Comparison of ENCODE assay signal across 14 cellular contexts in genomic region chr6:17839526-17839925, GRCh38.
A peak's percentile ranks its signal among the peaks of the same experiment; 100 is the strongest.
DNase-seq lines count a peak whose midpoint lies in the region; ATAC-seq and TF ChIP-seq lines count a peak whose summit lies in the region.
"Had no signal": no experiment of that assay in that cellular context is flagged by ENCODE, and none has a peak within 500 bp of the region (broad histone marks: within the 10 kb centered on the region; RNA-seq: fewer than 3 reads in every experiment).

No MANE protein-coding gene starts in this region.

- no peaks in the 10 kb centered on the region for H3K9me3 ChIP-seq in heart right ventricle

- H3K36me3 Mint-ChIP-seq in GM23338 (ENCODE audit: low read depth) = peaks cover 14% of the 10 kb centered on the region
- no peaks in the 10 kb centered on the region for H3K36me3 Mint-ChIP-seq in glutamatergic neuron (ENCODE audit: unreplicated experiment)
- H3K36me3 Mint-ChIP-seq: CD8-positive, alpha-beta T cell had no signal

- H3F3A ChIP-seq in GM23338 (replicated peaks; ENCODE audit: low read depth) = 0 out of 2 replicates have a peak, but pooled peaks cover 3% of the 10 kb centered on the region

- H3K4me3 Mint-ChIP-seq in GM23338 = no peak overlapping the region
- no peak overlapping the region for H3K4me3 Mint-ChIP-seq in glutamatergic neuron (ENCODE audit: unreplicated experiment)
- H3K4me3 Mint-ChIP-seq: CD14-positive monocyte; CD8-positive, alpha-beta T cell had no signal

- H2AFZ ChIP-seq in GM23338 = no peak overlapping the region

- no peak overlapping the region for H3K27ac Mint-ChIP-seq in GM23338
- peak overlapping the region; percentile 3 for H3K27ac Mint-ChIP-seq in glutamatergic neuron (ENCODE audit: unreplicated experiment)
- H3K27ac Mint-ChIP-seq: CD8-positive, alpha-beta T cell had no signal

- no peak for TF ChIP-seq CTCF in GM23338 (conservative IDR thresholded peaks at IDR 0.05; ENCODE audit: low read depth in 2 of 2)
- TF ChIP-seq CTCF in glutamatergic neuron (IDR thresholded peaks at IDR 0.05; ENCODE audit: partially characterized antibody, unreplicated experiment) = no peak
- TF ChIP-seq CTCF in heart right ventricle (IDR thresholded peaks at IDR 0.05) = no peak

- H3K4me2 ChIP-seq in GM23338 = no peak overlapping the region

- no peaks in the 10 kb centered on the region; the same call in 1 of the 2 replicates for H4K20me1 ChIP-seq in GM23338 (replicated peaks; ENCODE audit: insufficient read depth)

- H3K27me3 ChIP-seq in GM23338 (ENCODE audit: insufficient read depth) (no peaks in the 10 kb centered on the region), heart right ventricle (no peaks in the 10 kb centered on the region)

- peaks cover 14% of the 10 kb centered on the region; the same call in 1 of the 2 replicates for H3K4me1 ChIP-seq in GM23338 (ENCODE audit: insufficient read depth)
- H3K4me1 ChIP-seq in heart right ventricle = peaks cover 0 to 4% (median 0%) of the 10 kb centered on the region in 9 donors

- H3K36me3 ChIP-seq in GM23338 (ENCODE audit: insufficient read depth) = 0 out of 2 replicates have a peak, but pooled peaks cover 7% of the 10 kb centered on the region
- peaks cover 0 to 89% (median 29%) of the 10 kb centered on the region in 9 donors for H3K36me3 ChIP-seq in heart right ventricle

- no peaks in the 10 kb centered on the region for H3K9me2 ChIP-seq in GM23338 (ENCODE audit: insufficient read depth)

- 0 out of 2 replicates have a peak overlapping the region, but pooled peaks have one; percentile 69 for H3K27ac ChIP-seq in GM23338 (ENCODE audit: low read depth)
- no peak overlapping the region for H3K27ac ChIP-seq in heart right ventricle
- H3K27ac ChIP-seq: 22Rv1 had no signal

- H3K27me3 Mint-ChIP-seq in GM23338 (ENCODE audit: insufficient read depth, low read depth, poor library complexity) (peaks cover 7% of the 10 kb centered on the region), glutamatergic neuron (ENCODE audit: unreplicated experiment) (no peaks in the 10 kb centered on the region)

- no peaks in the 10 kb centered on the region; the same call in 1 of the 2 replicates for H3K79me2 ChIP-seq in GM23338 (replicated peaks; ENCODE audit: insufficient read depth)

- ATAC-seq in GM23338 = no peak
- no peak for ATAC-seq in heart right ventricle
- ATAC-seq: CD8-positive, alpha-beta T cell had no signal

- H3K9me3 Mint-ChIP-seq in GM23338 (no peaks in the 10 kb centered on the region), glutamatergic neuron (ENCODE audit: unreplicated experiment) (no peaks in the 10 kb centered on the region)
- H3K9me3 Mint-ChIP-seq: CD8-positive, alpha-beta T cell had no signal

- DNase-seq in GM23338 (ENCODE audit: low spot score) = no peak
- peak; percentile 68 for DNase-seq in SK-N-DZ (ENCODE audit: low spot score)
- peak; percentile 22 for DNase-seq in glutamatergic neuron
- peak; percentile 48 for DNase-seq in pons (ENCODE audit: low spot score)
- no peak for DNase-seq in heart right ventricle
- DNase-seq in GM19240 (ENCODE audit: insufficient read length, low spot score) = no peak
- no peak for DNase-seq in activated gamma-delta T cell (lab: John Stamatoyannopoulos, UW)
- DNase-seq in activated effector memory CD4-positive, alpha-beta T cell treated with Interleukin-2 at 50 U/mL for 16 hours = no peak
- DNase-seq: CD8-positive, alpha-beta T cell; COR-L47; DND-41; GDM1 had no signal

- H3K4me3 ChIP-seq in GM23338 (no peak overlapping the region), heart right ventricle (no peak overlapping the region)

- 89 to 91% methylated on average over 7 of the region's 7 CpGs for WGBS in heart right ventricle, 2 donors

- H3K4me1 Mint-ChIP-seq in GM23338 = peaks cover 10% of the 10 kb centered on the region
- H3K4me1 Mint-ChIP-seq in glutamatergic neuron (ENCODE audit: low read depth, unreplicated experiment) = peaks cover 6% of the 10 kb centered on the region

- intact Hi-C loops in heart right ventricle (cut with DNase I) = loop anchor here in 4 of 10 donors (5.0 to 10.0 kb wide), 3 partner anchors 85 to 285 kb away; partner anchors contain the start of genes NHLRC1 (in 2 of the 4) and KIF13A (in 1 of the 4)

TF ChIP-seq in GM23338, 12 proteins besides CTCF, POLR2A, EP300 and RAD21 (continues in another document):
- TF ChIP-seq ETS1 (IDR thresholded peaks at IDR 0.05) = no peak
- TF ChIP-seq POLR2AphosphoS5 (IDR thresholded peaks at IDR 0.05; ENCODE audit: low read depth) = no peak
- no peak for TF ChIP-seq ZNF462 (CRISPR knock-in tag; IDR thresholded peaks at IDR 0.05)

Comparison
In these comparisons a context has a peak if more than half of its experiments do, and no peak if none do; other contexts are left out.
1. DNase-seq: peak in SK-N-DZ (single experiment), glutamatergic neuron (single experiment) and pons (single experiment); none in GM23338 (single experiment), heart right ventricle (0 of 2), GM19240 (single experiment), activated gamma-delta T cell (single experiment) and activated effector memory CD4-positive, alpha-beta T cell treated with Interleukin-2 at 50 U/mL for 16 hours (single experiment).